In genomic region chr10:73344267-73344666, GRCh38 we compare ENCODE assay signal across 10 cellular contexts.
"Had no signal": no experiment of that assay in that cellular context is flagged by ENCODE, and none has a peak within 500 bp of the region (broad histone marks: within the 10 kb centered on the region; RNA-seq: fewer than 3 reads in every experiment).

No MANE protein-coding gene starts in this region.

- H3K4me1 ChIP-seq: HAP-1 had no signal

- H3K9me3 Mint-ChIP-seq: IgD-negative memory B cell had no signal

- H3K4me3 Mint-ChIP-seq: HFFc6, IgD-negative memory B cell had no signal

- FAIRE-seq: HepG2, K562 had no signal

- H3K36me3 ChIP-seq: HAP-1 had no signal

- ATAC-seq: HCT116, HepG2, K562 had no signal

- H3K9me3 ChIP-seq: HAP-1 had no signal

- H3K27ac ChIP-seq: HL-60 had no signal

- DNase-seq: GOT3, H7, HFFc6, KG1 had no signal

- H3K27ac Mint-ChIP-seq: HFFc6, IgD-negative memory B cell had no signal

- H3K4me1 Mint-ChIP-seq: IgD-negative memory B cell had no signal

- H3K27me3 Mint-ChIP-seq: IgD-negative memory B cell had no signal

- H3K4me3 ChIP-seq: HAP-1, K562 had no signal
